Comparison of ENCODE assay signal across 10 cellular contexts in the genomic region with DNA sequence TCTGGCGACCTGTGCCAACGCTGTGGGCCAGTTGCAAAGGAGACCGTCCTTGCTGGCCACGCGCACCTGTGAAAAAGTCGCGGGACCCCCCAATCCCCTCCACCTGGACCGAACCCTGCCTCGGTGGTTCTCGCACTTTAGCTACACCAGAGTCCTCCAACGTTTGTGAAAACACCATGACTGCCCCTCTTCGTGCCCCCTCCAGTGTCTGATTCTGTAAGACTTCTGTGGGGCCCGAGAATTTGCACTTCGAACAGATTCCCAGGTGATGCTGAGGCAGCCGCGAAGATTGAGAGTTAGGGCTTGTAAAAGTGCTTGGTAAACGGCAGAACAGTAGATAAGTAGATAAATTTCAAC.
DNase-seq lines count a peak whose midpoint lies in the region; ATAC-seq and TF ChIP-seq lines count a peak whose summit lies in the region.
"Had no signal": no experiment of that assay in that cellular context is flagged by ENCODE, and none has a peak within 500 bp of the region (broad histone marks: within the 10 kb centered on the region; RNA-seq: fewer than 3 reads in every experiment).

No MANE protein-coding gene starts in this region.

- no peak for TF ChIP-seq CTCF in heart right ventricle (IDR thresholded peaks at IDR 0.05)
- no peak for TF ChIP-seq CTCF in dorsolateral prefrontal cortex (IDR thresholded peaks at IDR 0.05 in 54 of 56, conservative IDR thresholded peaks at IDR 0.05 in 2 of 56; ENCODE audit: low read depth in 1 of 56, partially characterized antibody in 56 of 56)
- TF ChIP-seq CTCF in vagina (IDR thresholded peaks at IDR 0.05) = no peak
- no peak for TF ChIP-seq CTCF in foreskin fibroblast (IDR thresholded peaks at IDR 0.05; ENCODE audit: low read depth, low read length)

- no peak for ATAC-seq in heart right ventricle
- no peak for ATAC-seq in left cardiac atrium
- ATAC-seq in naive B cell (ENCODE audit: low read depth in 2 of 2) = no peak

- WGBS in heart right ventricle, 2 donors = 50 to 51% methylated on average over 17 of the region's 17 CpGs

- H3K4me1 ChIP-seq in heart right ventricle (peaks cover 5 to 37% (median 26%) of the 10 kb centered on the region in 9 donors), vagina (peaks cover 30% of the 10 kb centered on the region)

- H3K27me3 ChIP-seq in heart right ventricle (no peaks in the 10 kb centered on the region), dorsolateral prefrontal cortex (peaks cover 0 to 41% (median 5%) of the 10 kb centered on the region in 45 donors), vagina (no peaks in the 10 kb centered on the region)

- peak overlapping the region in 9 of 10 donors; percentile 94 to 99 (median 97) for H3K27ac ChIP-seq in heart right ventricle
- peak overlapping the region in 4 of 59 donors; percentile 48 to 96 (median 74) for H3K27ac ChIP-seq in dorsolateral prefrontal cortex
- H3K27ac ChIP-seq in vagina = peak overlapping the region; percentile 99

- peaks cover 0 to 1% (median 0%) of the 10 kb centered on the region in 7 donors for H3K9me3 Mint-ChIP-seq in naive B cell

- H3K4me3 Mint-ChIP-seq in naive B cell = peak overlapping the region; percentile 64 to 85 (median 80)

- H3K27me3 Mint-ChIP-seq in naive B cell = peaks cover 16 to 29% (median 25%) of the 10 kb centered on the region in 3 donors

- H3K4me3 ChIP-seq in heart right ventricle (peak overlapping the region in 9 of 10 donors; percentile 73 to 97 (median 92)), dorsolateral prefrontal cortex (peak overlapping the region in 46 of 59 donors; percentile 15 to 83 (median 68)), vagina (peak overlapping the region; percentile 77 to 80), foreskin fibroblast (ENCODE audit: low read depth in 1 of 2, low read length in 2 of 2) (peak overlapping the region in 1 of 2 donors; percentile 43)

- no peaks in the 10 kb centered on the region for H3K36me3 ChIP-seq in heart right ventricle
- no peaks in the 10 kb centered on the region for H3K36me3 ChIP-seq in vagina

- DNase-seq in heart right ventricle (no peak), left cardiac atrium (no peak), dorsolateral prefrontal cortex (no peak), naive B cell (no peak), vagina (ENCODE audit: extremely low spot score in 2 of 2) (no peak), NCI-H2081 (lab: John Stamatoyannopoulos, UW) (no peak), foreskin fibroblast (no peak), NCI-H2107 (lab: John Stamatoyannopoulos, UW) (no peak)
- DNase-seq: DMS153; effector CD4-positive, alpha-beta T cell had no signal

- TF ChIP-seq POLR2A in vagina (IDR thresholded peaks at IDR 0.05) = no peak

- intact Hi-C loops in heart right ventricle (cut with DNase I) = loop anchor here in 9 of 10 donors (2.0 to 10.0 kb wide), 14 partner anchors 92 to 268 kb away; partner anchors contain the start of gene SVIL (in 5 of the 9)
- intact Hi-C loops in left cardiac atrium (cut with DNase I) = loop anchor here (5.0 to 10.0 kb wide), 2 partner anchors 102 to 120 kb away; partner anchors contain the start of gene SVIL (in 1 of the 2)
- intact Hi-C loops in dorsolateral prefrontal cortex (cut with DNase I) = no loop called here
- intact Hi-C loops in vagina (cut with DNase I) = loop anchor here (5.0 to 10.0 kb wide), 2 partner anchors 78 to 320 kb away; partner anchors contain the start of gene JCAD

- H3K36me3 Mint-ChIP-seq in naive B cell = no peaks in the 10 kb centered on the region

- H3K27ac Mint-ChIP-seq in naive B cell = no peak overlapping the region

- H3K9me3 ChIP-seq in heart right ventricle (no peaks in the 10 kb centered on the region), vagina (no peaks in the 10 kb centered on the region)

- peaks cover 3 to 15% (median 14%) of the 10 kb centered on the region in 3 donors for H3K4me1 Mint-ChIP-seq in naive B cell

Comparison
In these comparisons a context has a peak if more than half of its experiments do, and no peak if none do; other contexts are left out.
1. intact Hi-C loops: an anchor here in heart right ventricle (2.0 to 10.0 kb wide), left cardiac atrium (5.0 to 10.0 kb wide) and vagina (5.0 to 10.0 kb wide); none called in dorsolateral prefrontal cortex.